ENCODE assay signal across 1 cellular context in genomic region chr7:46320956-46321355, GRCh38.
TF ChIP-seq lines count a peak whose summit lies in the region.

No MANE protein-coding gene starts in this region.

TF ChIP-seq in HepG2, 621 proteins besides CTCF, POLR2A, EP300 and RAD21:
- no peak for TF ChIP-seq GTF2F1 (IDR thresholded peaks at IDR 0.05; ENCODE audit: low read length)
- 0 out of 2 replicates have a peak, but pooled peaks have one; percentile 15 for TF ChIP-seq CEBPB (IDR thresholded peaks at IDR 0.05; ENCODE audit: borderline replicate concordance, low read depth, low read length)
